In genomic region chr12:48197967-48198618, GRCh38 we compare ENCODE assay signal across 8 cellular contexts. TPM values are rescaled to one million over a fixed set of nuclear protein-coding genes. Genes with fewer than 3 reads are reported as not detected.
DNase-seq lines count a peak whose midpoint lies in the region; ATAC-seq, FAIRE-seq and TF ChIP-seq lines count a peak whose summit lies in the region.

No MANE protein-coding gene starts in this region.

- peaks cover 47 to 61% of the 10 kb centered on the region in 2 donors for H3K4me1 Mint-ChIP-seq in immature natural killer cell

- no peaks in the 10 kb centered on the region for H3K27me3 ChIP-seq in spleen (replicated peaks in 1 of 7)

- peak; percentile 100 for ATAC-seq in HG02759 (IDR thresholded peaks at IDR 0.05; ENCODE audit: unreplicated experiment)

- peak; percentile 87 for FAIRE-seq in GM12892 (lab: Jason Lieb, UNC)

- WGBS in spleen, 5 donors: 0 to 1% (median 0%) methylated on average over 22 to 38 of the region's 38 CpGs

- peak overlapping the region; percentile 88 to 93 (median 91) for H3K4me3 Mint-ChIP-seq in immature natural killer cell

- H3K27ac ChIP-seq in spleen: peak overlapping the region; percentile 91 to 99 (median 97)

- H3K27ac Mint-ChIP-seq in immature natural killer cell: peak overlapping the region; percentile 91 to 97 (median 95)

- H3K36me3 ChIP-seq in spleen: no peaks in the 10 kb centered on the region

- H3K9me3 Mint-ChIP-seq in immature natural killer cell: peaks cover 0 to 17% (median 8%) of the 10 kb centered on the region in 6 donors

- H3K27me3 Mint-ChIP-seq in immature natural killer cell (ENCODE audit: low read depth in 3 of 3): peaks cover 9 to 17% (median 15%) of the 10 kb centered on the region in 3 donors

- DNase-seq in GM12892 (ENCODE audit: insufficient read length) (peak; percentile 82), NCI-H1930 (lab: John Stamatoyannopoulos, UW) (peak; percentile 95), cardiac fibroblast (ENCODE audit: low read depth in 2 of 2) (peak; percentile 96), immature natural killer cell (peak; percentile 91 to 92 (median 91)), spleen (peak; percentile 99), RKO (ENCODE audit: low spot score) (no peak)

- peaks cover 0 to 8% (median under 1%) of the 10 kb centered on the region in 8 donors for H3K9me3 ChIP-seq in spleen

- TF ChIP-seq POLR2A in GM12892 (IDR thresholded peaks at IDR 0.05; ENCODE audit: low read depth, low read length): peak; percentile 97
- TF ChIP-seq POLR2A in spleen (IDR thresholded peaks at IDR 0.05): peak; percentile 95 to 98 (median 97)

- H3K36me3 Mint-ChIP-seq in immature natural killer cell: peaks cover 10 to 19% (median 13%) of the 10 kb centered on the region in 3 donors

- intact Hi-C loops in spleen (cut with DNase I; ENCODE audit: low total_unique reads): no loop called here

- H3K4me3 ChIP-seq in WI38 (ENCODE audit: low read depth, low read length) (peak overlapping the region; percentile 51), cardiac fibroblast (replicated peaks in 1 of 2; ENCODE audit: low read depth in 2 of 2, low read length in 2 of 2) (peak overlapping the region; percentile 71 to 82), spleen (peak overlapping the region; percentile 38 to 73 (median 50))

- peaks cover 10 to 51% (median 37%) of the 10 kb centered on the region in 6 donors for H3K4me1 ChIP-seq in spleen

- TF ChIP-seq CTCF in WI38 (IDR thresholded peaks at IDR 0.05; ENCODE audit: low read depth, low read length) (no peak), cardiac fibroblast (IDR thresholded peaks at IDR 0.05; ENCODE audit: low read depth, low read length) (peak; percentile 29), spleen (IDR thresholded peaks at IDR 0.05 in 8 of 11, conservative IDR thresholded peaks at IDR 0.05 in 3 of 11) (peak in 2 of 11 experiments; percentile 2 to 6)

RNA-seq across cellular contexts. Expression of gene OR10AD1, which starts 5.0 kb away (rescaled TPM):
- polyA plus RNA-seq in GM12892 (2012; ENCODE audit: missing spikeins): not detected
- not detected for polyA plus RNA-seq in immature natural killer cell
- not detected for total RNA-seq in spleen
- not detected for polyA plus RNA-seq in spleen

RNA-seq across cellular contexts. Expression of gene CCDC184, which starts 14.6 kb away (rescaled TPM):
- 0.15 TPM for polyA plus RNA-seq in GM12892 (2012; ENCODE audit: missing spikeins)
- under 1 TPM in 2 of 3 donors, not detected in 1; 0.23 to 0.44 TPM for polyA plus RNA-seq in immature natural killer cell
- total RNA-seq in spleen: 1 to 10 TPM in 4 of 7 donors, under 1 TPM in 3; 0.73 to 1.7 (median 1.1) TPM
- under 1 TPM; 0.45 to 0.59 (median 0.52) TPM for polyA plus RNA-seq in spleen

RNA-seq across cellular contexts. Expression of gene ASB8, which starts 40.8 kb away (rescaled TPM):
- 24.3 TPM for polyA plus RNA-seq in GM12892 (2012; ENCODE audit: missing spikeins)
- polyA plus RNA-seq in immature natural killer cell (100 to 1,000 TPM in 1 of 3 donors, 10 to 100 TPM in 2; 68.0 to 140 (median 84.2) TPM), spleen (10 to 100 TPM; 15.7 to 19.4 (median 17.1) TPM)
- total RNA-seq in spleen: 10 to 100 TPM; 34.7 to 48.8 (median 40.2) TPM
